In the genomic region with DNA sequence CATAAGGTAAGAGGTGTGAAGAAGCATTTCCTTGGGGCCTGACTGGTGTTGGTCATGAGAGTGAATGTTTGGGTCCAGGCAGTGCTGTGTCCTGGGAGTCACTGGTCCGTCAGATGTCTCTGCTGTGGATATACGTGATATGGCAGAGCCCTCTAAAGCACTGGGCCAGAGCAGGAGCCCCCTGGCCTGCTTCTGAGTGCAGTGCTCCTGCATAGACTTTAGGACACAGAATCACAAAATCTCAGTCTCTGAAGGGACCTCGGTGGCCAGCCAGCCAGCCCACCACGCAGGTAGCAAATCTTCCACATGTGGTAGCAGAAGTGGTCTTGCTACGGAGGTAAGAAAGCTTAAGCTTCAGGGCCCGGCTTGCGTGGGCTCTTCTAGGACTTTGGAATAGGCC, we compare ENCODE assay signal across 1 cellular context.
TF ChIP-seq lines count a peak whose summit lies in the region.

No MANE protein-coding gene starts in this region.

TF ChIP-seq in SK-N-SH treated with all-trans-retinoic acid at 6 μM for 48 hours, 23 proteins besides CTCF, POLR2A, EP300 and RAD21 (continued from another document):
- TF ChIP-seq CREB5 (CRISPR knock-in tag; IDR thresholded peaks at IDR 0.05; ENCODE audit: low read depth) (no peak), PATZ1 (CRISPR knock-in tag; IDR thresholded peaks at IDR 0.05; ENCODE audit: borderline replicate concordance) (no peak), GLIS3 (CRISPR knock-in tag; IDR thresholded peaks at IDR 0.05) (no peak), RARB (CRISPR knock-in tag; IDR thresholded peaks at IDR 0.05) (no peak), ZFP3 (CRISPR knock-in tag; IDR thresholded peaks at IDR 0.05) (no peak), CSRNP3 (CRISPR knock-in tag; IDR thresholded peaks at IDR 0.05) (no peak), OSR1 (CRISPR knock-in tag; IDR thresholded peaks at IDR 0.05) (no peak), ISL1 (CRISPR knock-in tag; IDR thresholded peaks at IDR 0.05) (no peak), ZNF8 (CRISPR knock-in tag; IDR thresholded peaks at IDR 0.05) (no peak), BACH2 (CRISPR knock-in tag; IDR thresholded peaks at IDR 0.05; ENCODE audit: borderline replicate concordance) (no peak), PPARA (CRISPR knock-in tag; IDR thresholded peaks at IDR 0.05; ENCODE audit: borderline replicate concordance) (no peak)
